Comparison of ENCODE assay signal across 2 cellular contexts in the genomic region with DNA sequence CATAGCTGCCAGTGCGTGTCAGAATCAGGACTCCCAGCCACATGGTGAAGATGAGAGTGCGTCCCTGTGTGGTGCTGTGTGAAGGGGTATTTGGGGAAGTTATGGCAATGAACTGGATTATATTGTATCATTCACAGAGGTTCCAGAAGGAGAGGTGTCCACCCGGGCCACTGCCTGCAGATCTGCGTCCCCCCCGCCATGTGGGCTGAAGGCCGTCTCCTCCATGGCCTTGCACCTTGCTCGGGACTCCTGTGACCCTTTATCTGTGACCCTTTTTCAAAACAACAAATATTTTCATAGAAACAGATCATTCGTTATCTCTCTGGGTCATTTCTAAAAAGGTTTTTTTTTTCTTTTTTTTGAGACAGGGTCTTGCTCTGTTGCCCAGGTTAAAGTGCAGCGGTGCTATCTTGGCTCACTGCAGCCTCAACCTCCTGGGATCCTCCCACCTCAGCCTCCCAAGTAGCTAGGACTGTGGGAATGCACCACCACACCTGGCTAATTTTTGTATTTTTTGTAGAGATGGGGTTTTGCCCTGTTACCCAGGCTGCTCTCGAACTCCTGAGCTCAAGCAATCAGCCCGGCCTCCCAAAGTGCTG.
TF ChIP-seq lines count a peak whose summit lies in the region.

No MANE protein-coding gene starts in this region.

TF ChIP-seq in A549, 52 proteins besides CTCF, POLR2A, EP300 and RAD21:
- no peak for TF ChIP-seq ZFP36 (IDR thresholded peaks at IDR 0.05; ENCODE audit: borderline replicate concordance, partially characterized antibody)
- TF ChIP-seq, protein P1, sequence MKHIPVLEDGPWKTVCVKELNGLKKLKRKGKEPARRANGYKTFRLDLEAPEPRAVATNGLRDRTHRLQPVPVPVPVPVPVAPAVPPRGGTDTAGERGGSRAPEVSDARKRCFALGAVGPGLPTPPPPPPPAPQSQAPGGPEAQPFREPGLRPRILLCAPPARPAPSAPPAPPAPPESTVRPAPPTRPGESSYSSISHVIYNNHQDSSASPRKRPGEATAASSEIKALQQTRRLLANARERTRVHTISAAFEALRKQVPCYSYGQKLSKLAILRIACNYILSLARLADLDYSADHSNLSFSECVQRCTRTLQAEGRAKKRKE (CRISPR knock-in tag; IDR thresholded peaks at IDR 0.05; ENCODE audit: low read depth), result no peak
- TF ChIP-seq FOSB (CRISPR knock-in tag; IDR thresholded peaks at IDR 0.05), result no peak
- TF ChIP-seq FOXS1 (CRISPR knock-in tag; IDR thresholded peaks at IDR 0.05), result no peak
- TF ChIP-seq, protein P2, sequence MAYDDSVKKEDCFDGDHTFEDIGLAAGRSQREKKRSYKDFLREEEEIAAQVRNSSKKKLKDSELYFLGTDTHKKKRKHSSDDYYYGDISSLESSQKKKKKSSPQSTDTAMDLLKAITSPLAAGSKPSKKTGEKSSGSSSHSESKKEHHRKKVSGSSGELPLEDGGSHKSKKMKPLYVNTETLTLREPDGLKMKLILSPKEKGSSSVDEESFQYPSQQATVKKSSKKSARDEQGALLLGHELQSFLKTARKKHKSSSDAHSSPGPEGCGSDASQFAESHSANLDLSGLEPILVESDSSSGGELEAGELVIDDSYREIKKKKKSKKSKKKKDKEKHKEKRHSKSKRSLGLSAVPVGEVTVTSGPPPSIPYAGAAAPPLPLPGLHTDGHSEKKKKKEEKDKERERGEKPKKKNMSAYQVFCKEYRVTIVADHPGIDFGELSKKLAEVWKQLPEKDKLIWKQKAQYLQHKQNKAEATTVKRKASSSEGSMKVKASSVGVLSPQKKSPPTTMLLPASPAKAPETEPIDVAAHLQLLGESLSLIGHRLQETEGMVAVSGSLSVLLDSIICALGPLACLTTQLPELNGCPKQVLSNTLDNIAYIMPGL (CRISPR knock-in tag; IDR thresholded peaks at IDR 0.05; ENCODE audit: borderline replicate concordance), result no peak
- TF ChIP-seq CHD4 (IDR thresholded peaks at IDR 0.05; ENCODE audit: borderline replicate concordance), result no peak
- TF ChIP-seq ESRRA (IDR thresholded peaks at IDR 0.05; ENCODE audit: borderline replicate concordance, low read length), result no peak
- no peak for TF ChIP-seq HES2 (IDR thresholded peaks at IDR 0.05)
- TF ChIP-seq NR3C1 (IDR thresholded peaks at IDR 0.05), result no peak
- TF ChIP-seq, protein P3, sequence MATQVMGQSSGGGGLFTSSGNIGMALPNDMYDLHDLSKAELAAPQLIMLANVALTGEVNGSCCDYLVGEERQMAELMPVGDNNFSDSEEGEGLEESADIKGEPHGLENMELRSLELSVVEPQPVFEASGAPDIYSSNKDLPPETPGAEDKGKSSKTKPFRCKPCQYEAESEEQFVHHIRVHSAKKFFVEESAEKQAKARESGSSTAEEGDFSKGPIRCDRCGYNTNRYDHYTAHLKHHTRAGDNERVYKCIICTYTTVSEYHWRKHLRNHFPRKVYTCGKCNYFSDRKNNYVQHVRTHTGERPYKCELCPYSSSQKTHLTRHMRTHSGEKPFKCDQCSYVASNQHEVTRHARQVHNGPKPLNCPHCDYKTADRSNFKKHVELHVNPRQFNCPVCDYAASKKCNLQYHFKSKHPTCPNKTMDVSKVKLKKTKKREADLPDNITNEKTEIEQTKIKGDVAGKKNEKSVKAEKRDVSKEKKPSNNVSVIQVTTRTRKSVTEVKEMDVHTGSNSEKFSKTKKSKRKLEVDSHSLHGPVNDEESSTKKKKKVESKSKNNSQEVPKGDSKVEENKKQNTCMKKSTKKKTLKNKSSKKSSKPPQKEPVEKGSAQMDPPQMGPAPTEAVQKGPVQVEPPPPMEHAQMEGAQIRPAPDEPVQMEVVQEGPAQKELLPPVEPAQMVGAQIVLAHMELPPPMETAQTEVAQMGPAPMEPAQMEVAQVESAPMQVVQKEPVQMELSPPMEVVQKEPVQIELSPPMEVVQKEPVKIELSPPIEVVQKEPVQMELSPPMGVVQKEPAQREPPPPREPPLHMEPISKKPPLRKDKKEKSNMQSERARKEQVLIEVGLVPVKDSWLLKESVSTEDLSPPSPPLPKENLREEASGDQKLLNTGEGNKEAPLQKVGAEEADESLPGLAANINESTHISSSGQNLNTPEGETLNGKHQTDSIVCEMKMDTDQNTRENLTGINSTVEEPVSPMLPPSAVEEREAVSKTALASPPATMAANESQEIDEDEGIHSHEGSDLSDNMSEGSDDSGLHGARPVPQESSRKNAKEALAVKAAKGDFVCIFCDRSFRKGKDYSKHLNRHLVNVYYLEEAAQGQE (IDR thresholded peaks at IDR 0.05), result no peak
- no peak for TF ChIP-seq MAFK (IDR thresholded peaks at IDR 0.05; ENCODE audit: partially characterized antibody)
- no peak for TF ChIP-seq NPAS2 (CRISPR knock-in tag; IDR thresholded peaks at IDR 0.05; ENCODE audit: borderline replicate concordance)
- TF ChIP-seq CBX2 (IDR thresholded peaks at IDR 0.05; ENCODE audit: borderline replicate concordance, low read depth), result no peak
- no peak for TF ChIP-seq MAX (IDR thresholded peaks at IDR 0.05)
- no peak for TF ChIP-seq HOXB5 (CRISPR knock-in tag; IDR thresholded peaks at IDR 0.05)
- no peak for TF ChIP-seq ZNF302 (CRISPR knock-in tag; IDR thresholded peaks at IDR 0.05)
- TF ChIP-seq RFX5 (IDR thresholded peaks at IDR 0.05), result no peak
- TF ChIP-seq RARB (CRISPR knock-in tag; IDR thresholded peaks at IDR 0.05), result no peak

TF ChIP-seq in K562, 482 proteins besides CTCF, POLR2A, EP300 and RAD21:
- TF ChIP-seq ZNF121 (CRISPR knock-in tag; conservative IDR thresholded peaks at IDR 0.05) (0 out of 2 replicates have a peak, but pooled peaks have one; percentile 24), NCOA2 (IDR thresholded peaks at IDR 0.05; ENCODE audit: partially characterized antibody in 2 of 2) (no peak)
